In the genomic region with DNA sequence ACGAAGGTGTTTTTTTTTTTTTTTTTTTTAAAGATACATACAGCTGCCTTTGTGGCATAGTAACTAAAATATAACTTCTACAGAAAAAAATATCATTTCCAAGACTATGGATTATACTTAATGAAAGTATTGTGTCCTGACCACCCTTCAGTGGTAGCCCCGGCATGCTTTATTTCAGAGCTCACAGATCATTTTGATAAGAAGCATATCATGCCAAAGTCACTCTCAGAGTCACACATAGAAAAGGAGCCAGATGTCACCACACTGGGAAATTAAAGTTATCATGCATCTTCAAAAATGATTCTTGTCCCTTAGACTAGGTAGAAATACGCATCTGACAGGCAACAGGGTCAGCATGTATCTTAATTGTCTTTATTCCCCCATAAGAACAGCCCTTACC, we compare ENCODE assay signal across 31 cellular contexts. TPM values are rescaled to one million over a fixed set of nuclear protein-coding genes. Genes with fewer than 3 reads are reported as not detected.
"Had no signal": no experiment of that assay in that cellular context is flagged by ENCODE, and none has a peak within 500 bp of the region (broad histone marks: within the 10 kb centered on the region; RNA-seq: fewer than 3 reads in every experiment).

No MANE protein-coding gene starts in this region.

- H3K4me3 ChIP-seq: ascending aorta, heart left ventricle, psoas muscle, sigmoid colon, upper lobe of left lung, vagina had no signal

- H3K27me3 ChIP-seq: ascending aorta had no signal

- H3K9ac ChIP-seq: parathyroid adenoma had no signal

- H3K27ac ChIP-seq: ascending aorta, heart left ventricle, parathyroid adenoma, psoas muscle, sigmoid colon, upper lobe of left lung, vagina had no signal

- DNase-seq: activated CD4-positive, alpha-beta memory T cell treated with anti-CD3 and anti-CD28 coated beads for 36 hours; activated CD4-positive, alpha-beta T cell treated with anti-CD3 and anti-CD28 coated beads for 48 hours; activated CD8-positive, alpha-beta memory T cell treated with anti-CD3 and anti-CD28 coated beads, Interleukin-2, amount 50 U/mL, for 4 hours; activated gamma-delta T cell; activated naive CD4-positive, alpha-beta T cell treated with anti-CD3 and anti-CD28 coated beads, Interleukin-2, amount 10 ng/mL, durations not matched to agents 7 days and 5 days; activated naive CD8-positive, alpha-beta T cell treated with anti-CD3 and anti-CD28 coated beads, Interleukin-2, amount 10 ng/mL, durations not matched to agents 7 days and 5 days; activated T-cell treated with anti-CD3 and anti-CD28 coated beads, Interleukin-2, amount 50 U/mL, for 24 hours; caudate nucleus; cortex of kidney; foreskin fibroblast; heart left ventricle; hypothalamus; immature natural killer cell; kidney; left colon; naive B cell; nephron progenitor cell; nucleus accumbens; psoas muscle; sigmoid colon; small intestine; stimulated activated CD4-positive, alpha-beta T cell treated with anti-CD3 and anti-CD28 coated beads, Interleukin-4, amount 100 ng/mL, for 24 hours; substantia nigra; upper lobe of left lung had no signal

- H3K4me1 ChIP-seq: ascending aorta, psoas muscle had no signal

- ATAC-seq: activated CD4-positive, CD25-positive, alpha-beta regulatory T cell treated with anti-CD3 and anti-CD28 coated beads, Interleukin-2, amount 50 U/mL, for 24 hours; heart left ventricle; left colon; psoas muscle; stimulated activated effector memory CD8-positive, alpha-beta T cell treated with anti-CD3 and anti-CD28 coated beads, Interleukin-12 subunit alpha, Interleukin-12 subunit beta, amount 100 ng/mL, for 72 hours had no signal

- H3K9me3 ChIP-seq: ascending aorta, heart left ventricle, psoas muscle, sigmoid colon, upper lobe of left lung, vagina had no signal

- H2AFZ ChIP-seq: parathyroid adenoma had no signal

- H3K36me3 ChIP-seq: ascending aorta, heart left ventricle, sigmoid colon, upper lobe of left lung, vagina had no signal

RNA-seq across cellular contexts. Expression of gene ADARB2, which starts 3.0 kb away (rescaled TPM):
- total RNA-seq: activated CD8-positive, alpha-beta memory T cell treated with anti-CD3 and anti-CD28 coated beads for 36 hours; ascending aorta; endothelial cell of umbilical vein had no signal
- polyA plus RNA-seq: endothelial cell of umbilical vein had no signal
